ENCODE assay signal across 9 cellular contexts in genomic region chr20:36932067-36932466, GRCh38. TPM values are rescaled to one million over a fixed set of nuclear protein-coding genes. Genes with fewer than 3 reads are reported as not detected.
A peak's percentile ranks its signal among the peaks of the same experiment; 100 is the strongest.
DNase-seq lines count a peak whose midpoint lies in the region; ATAC-seq and TF ChIP-seq lines count a peak whose summit lies in the region.
"Not testable (repeated sequence)": the region's sequence is repeated elsewhere in the genome, so short reads cannot be mapped to it uniquely, and the experiment has no call there.
"Had no signal": no experiment of that assay in that cellular context is flagged by ENCODE, and none has a peak within 500 bp of the region (broad histone marks: within the 10 kb centered on the region; RNA-seq: fewer than 3 reads in every experiment).

No MANE protein-coding gene starts in this region.

- TF ChIP-seq CTCF in CD8-positive, alpha-beta T cell (IDR thresholded peaks at IDR 0.05) = not testable (repeated sequence)

- peaks cover 59% of the 10 kb centered on the region for H3K4me1 ChIP-seq in CD8-positive, alpha-beta T cell (ENCODE audit: insufficient read depth, low read length)
- peaks cover 41 to 57% of the 10 kb centered on the region in 2 donors for H3K4me1 ChIP-seq in naive thymus-derived CD4-positive, alpha-beta T cell (ENCODE audit: control insufficient read depth in 2 of 2, insufficient read depth in 2 of 2, low read length in 2 of 2)
- H3K4me1 ChIP-seq in urinary bladder (ENCODE audit: insufficient read depth) = not testable (repeated sequence)

- not testable (repeated sequence) for H3K27ac ChIP-seq in CD8-positive, alpha-beta T cell (ENCODE audit: low read depth, low read length)
- H3K27ac ChIP-seq in naive thymus-derived CD4-positive, alpha-beta T cell (ENCODE audit: low read depth, low read length) = peak overlapping the region; percentile 35
- peak overlapping the region; percentile 5 for H3K27ac ChIP-seq in urinary bladder (ENCODE audit: low read depth)

- peak overlapping the region; percentile 83 for H3K27ac Mint-ChIP-seq in CD8-positive, alpha-beta T cell
- peak overlapping the region; percentile 72 for H3K27ac Mint-ChIP-seq in activated CD4-positive, alpha-beta T cell treated with anti-CD3 and anti-CD28 coated beads, Interleukin-2, amount 10 ng/mL, durations not matched to agents 24 days and 14 days
- peak overlapping the region; percentile 57 for H3K27ac Mint-ChIP-seq in activated T-cell treated with anti-CD3 and anti-CD28 coated beads, Interleukin-2, amount 50 U/mL, for 72 hours
- peak overlapping the region; percentile 88 for H3K27ac Mint-ChIP-seq in activated naive CD8-positive, alpha-beta T cell
- peak overlapping the region; percentile 71 to 99 (median 96) for H3K27ac Mint-ChIP-seq in naive thymus-derived CD4-positive, alpha-beta T cell
- peak overlapping the region; percentile 29 for H3K27ac Mint-ChIP-seq in stimulated activated effector memory CD8-positive, alpha-beta T cell treated with anti-CD3 and anti-CD28 coated beads, Interleukin-12 subunit alpha, Interleukin-12 subunit beta, amount 100 ng/mL, for 72 hours

- H3K9me3 Mint-ChIP-seq in CD8-positive, alpha-beta T cell; activated CD4-positive, alpha-beta T cell treated with anti-CD3 and anti-CD28 coated beads, Interleukin-2, amount 10 ng/mL, durations not matched to agents 24 days and 14 days; activated T-cell treated with anti-CD3 and anti-CD28 coated beads, Interleukin-2, amount 50 U/mL, for 72 hours; activated naive CD8-positive, alpha-beta T cell (ENCODE audit: low read depth); naive thymus-derived CD4-positive, alpha-beta T cell; stimulated activated effector memory CD8-positive, alpha-beta T cell treated with anti-CD3 and anti-CD28 coated beads, Interleukin-12 subunit alpha, Interleukin-12 subunit beta, amount 100 ng/mL, for 72 hours: not testable (repeated sequence)

- WGBS in urinary bladder = 85% methylated on average over 12 of the region's 12 CpGs

- H3K36me3 Mint-ChIP-seq in CD8-positive, alpha-beta T cell = peaks cover 82% of the 10 kb centered on the region
- peaks cover 70% of the 10 kb centered on the region for H3K36me3 Mint-ChIP-seq in activated CD4-positive, alpha-beta T cell treated with anti-CD3 and anti-CD28 coated beads, Interleukin-2, amount 10 ng/mL, durations not matched to agents 24 days and 14 days (ENCODE audit: low read depth)
- peaks cover 10 to 34% of the 10 kb centered on the region in 2 donors for H3K36me3 Mint-ChIP-seq in activated T-cell treated with anti-CD3 and anti-CD28 coated beads, Interleukin-2, amount 50 U/mL, for 72 hours (ENCODE audit: insufficient read depth in 2 of 2)
- not testable (repeated sequence) for H3K36me3 Mint-ChIP-seq in activated naive CD8-positive, alpha-beta T cell
- peaks cover 0 to 66% (median 40%) of the 10 kb centered on the region in 5 donors for H3K36me3 Mint-ChIP-seq in naive thymus-derived CD4-positive, alpha-beta T cell
- peaks cover 100% of the 10 kb centered on the region for H3K36me3 Mint-ChIP-seq in stimulated activated effector memory CD8-positive, alpha-beta T cell treated with anti-CD3 and anti-CD28 coated beads, Interleukin-12 subunit alpha, Interleukin-12 subunit beta, amount 100 ng/mL, for 72 hours

- intact Hi-C loops in CD8-positive, alpha-beta T cell (cut with DNase I, micrococcal nuclease) = loop anchor here in 1 of 2 experiments (5.0 to 10.0 kb wide), 2 partner anchors 35 to 153 kb away; no protein-coding TSS in a partner anchor
- intact Hi-C loops in activated CD4-positive, alpha-beta T cell treated with anti-CD3 and anti-CD28 coated beads, Interleukin-2, amount 10 ng/mL, durations not matched to agents 24 days and 14 days (cut with micrococcal nuclease); left cardiac atrium (cut with DNase I): not testable (repeated sequence)
- intact Hi-C loops in naive thymus-derived CD4-positive, alpha-beta T cell (cut with micrococcal nuclease) = loop anchor here (5.0 kb wide), 2 partner anchors 245 to 1200 kb away; partner anchors contain the start of genes MROH8 (in 1 of the 2) and RPN2 (in 1 of the 2)

- H3K9me3 ChIP-seq in CD8-positive, alpha-beta T cell (ENCODE audit: low read length); naive thymus-derived CD4-positive, alpha-beta T cell (ENCODE audit: control insufficient read depth in 2 of 3, low read length in 3 of 3): not testable (repeated sequence)

- H3K27me3 Mint-ChIP-seq in CD8-positive, alpha-beta T cell (ENCODE audit: low read depth); activated CD4-positive, alpha-beta T cell treated with anti-CD3 and anti-CD28 coated beads, Interleukin-2, amount 10 ng/mL, durations not matched to agents 24 days and 14 days; activated T-cell treated with anti-CD3 and anti-CD28 coated beads, Interleukin-2, amount 50 U/mL, for 72 hours (ENCODE audit: low read depth); activated naive CD8-positive, alpha-beta T cell; naive thymus-derived CD4-positive, alpha-beta T cell: not testable (repeated sequence)

- CTCF ChIA-PET in CD8-positive, alpha-beta T cell (lab: Charles Lee) = interaction anchor here (0.6 to 1.1 kb wide), 4 partner anchors 10 to 53 kb away, joined by 3 read pairs; no protein-coding TSS in a partner anchor
- CTCF ChIA-PET in naive thymus-derived CD4-positive, alpha-beta T cell (lab: Charles Lee) = not testable (repeated sequence)

- peaks cover 58% of the 10 kb centered on the region for H3K36me3 ChIP-seq in CD8-positive, alpha-beta T cell (ENCODE audit: insufficient read depth, low read length)
- H3K36me3 ChIP-seq in naive thymus-derived CD4-positive, alpha-beta T cell (ENCODE audit: control insufficient read depth in 2 of 3, insufficient read depth in 3 of 3, low read length in 3 of 3) = peaks cover 37 to 69% (median 45%) of the 10 kb centered on the region in 3 experiments
- H3K36me3 ChIP-seq in urinary bladder (ENCODE audit: insufficient read depth) = not testable (repeated sequence)

- H3K4me1 Mint-ChIP-seq in CD8-positive, alpha-beta T cell (ENCODE audit: low read depth) = peaks cover 48% of the 10 kb centered on the region
- peaks cover 31% of the 10 kb centered on the region for H3K4me1 Mint-ChIP-seq in activated CD4-positive, alpha-beta T cell treated with anti-CD3 and anti-CD28 coated beads, Interleukin-2, amount 10 ng/mL, durations not matched to agents 24 days and 14 days
- peaks cover 39% of the 10 kb centered on the region for H3K4me1 Mint-ChIP-seq in activated T-cell treated with anti-CD3 and anti-CD28 coated beads, Interleukin-2, amount 50 U/mL, for 72 hours (ENCODE audit: low read depth)
- H3K4me1 Mint-ChIP-seq in activated naive CD8-positive, alpha-beta T cell (ENCODE audit: low read depth) = peaks cover 60% of the 10 kb centered on the region
- peaks cover 14 to 81% (median 57%) of the 10 kb centered on the region in 7 donors for H3K4me1 Mint-ChIP-seq in naive thymus-derived CD4-positive, alpha-beta T cell
- H3K4me1 Mint-ChIP-seq in stimulated activated effector memory CD8-positive, alpha-beta T cell treated with anti-CD3 and anti-CD28 coated beads, Interleukin-12 subunit alpha, Interleukin-12 subunit beta, amount 100 ng/mL, for 72 hours = peaks cover 39% of the 10 kb centered on the region

- peak in 1 of 7 experiments; percentile 40 for DNase-seq in CD8-positive, alpha-beta T cell
- not testable (repeated sequence) for DNase-seq in activated CD4-positive, alpha-beta T cell treated with anti-CD3 and anti-CD28 coated beads, Interleukin-2, amount 10 ng/mL, durations not matched to agents 24 days and 14 days; activated T-cell treated with anti-CD3 and anti-CD28 coated beads, Interleukin-2, amount 50 U/mL, for 72 hours; naive thymus-derived CD4-positive, alpha-beta T cell; stimulated activated effector memory CD8-positive, alpha-beta T cell treated with anti-CD3 and anti-CD28 coated beads, Interleukin-12 subunit alpha, Interleukin-12 subunit beta, amount 100 ng/mL, for 72 hours (ENCODE audit: low spot score in 2 of 2)
- DNase-seq in left cardiac atrium = peak; percentile 39

- H3K4me3 ChIP-seq in CD8-positive, alpha-beta T cell (ENCODE audit: low read depth, low read length); naive thymus-derived CD4-positive, alpha-beta T cell (ENCODE audit: low read length); urinary bladder (ENCODE audit: low read depth, low read length): not testable (repeated sequence)

- POLR2A ChIA-PET in CD8-positive, alpha-beta T cell (lab: Charles Lee) = interaction anchor here (2.2 kb wide), 1 partner anchor 12 kb away, joined by 6 read pairs; no protein-coding TSS in a partner anchor
- POLR2A ChIA-PET in naive thymus-derived CD4-positive, alpha-beta T cell (lab: Charles Lee) = interaction anchor here (0.7 to 4.6 kb wide), 5 partner anchors 10 to 83 kb away, joined by 3 to 37 read pairs (median 9); no protein-coding TSS in a partner anchor

- ATAC-seq in CD8-positive, alpha-beta T cell; activated T-cell treated with anti-CD3 and anti-CD28 coated beads, Interleukin-2, amount 50 U/mL, for 72 hours (replicated peaks in 1 of 2); left cardiac atrium; naive thymus-derived CD4-positive, alpha-beta T cell; stimulated activated effector memory CD8-positive, alpha-beta T cell treated with anti-CD3 and anti-CD28 coated beads, Interleukin-12 subunit alpha, Interleukin-12 subunit beta, amount 100 ng/mL, for 72 hours: not testable (repeated sequence)

- H3K27me3 ChIP-seq in CD8-positive, alpha-beta T cell (ENCODE audit: insufficient read depth, low read length); naive thymus-derived CD4-positive, alpha-beta T cell (ENCODE audit: control insufficient read depth in 2 of 2, insufficient read depth in 2 of 2, low read length in 2 of 2): not testable (repeated sequence)

- H3K4me3 Mint-ChIP-seq in CD8-positive, alpha-beta T cell; activated CD4-positive, alpha-beta T cell treated with anti-CD3 and anti-CD28 coated beads, Interleukin-2, amount 10 ng/mL, durations not matched to agents 24 days and 14 days; activated T-cell treated with anti-CD3 and anti-CD28 coated beads, Interleukin-2, amount 50 U/mL, for 72 hours; activated naive CD8-positive, alpha-beta T cell; stimulated activated effector memory CD8-positive, alpha-beta T cell treated with anti-CD3 and anti-CD28 coated beads, Interleukin-12 subunit alpha, Interleukin-12 subunit beta, amount 100 ng/mL, for 72 hours: not testable (repeated sequence)
- peak overlapping the region in 7 of 10 donors; percentile 33 to 87 (median 62) for H3K4me3 Mint-ChIP-seq in naive thymus-derived CD4-positive, alpha-beta T cell

RNA-seq across cellular contexts. Expression of gene SAMHD1, which starts 19.4 kb away (rescaled TPM):
- total RNA-seq in CD8-positive, alpha-beta T cell = 10 to 100 TPM; 74.6 to 78.2 TPM
- 51.6 TPM in 2 replicates for total RNA-seq in activated CD4-positive, alpha-beta T cell treated with anti-CD3 and anti-CD28 coated beads, Interleukin-2, amount 10 ng/mL, durations not matched to agents 24 days and 14 days
- 10 to 100 TPM; 33.2 to 49.2 TPM for total RNA-seq in activated T-cell treated with anti-CD3 and anti-CD28 coated beads, Interleukin-2, amount 50 U/mL, for 72 hours
- total RNA-seq in left cardiac atrium = 100 to 1,000 TPM; 110 to 113 TPM
- total RNA-seq in naive thymus-derived CD4-positive, alpha-beta T cell = 100 to 1,000 TPM; 271 to 393 (median 338) TPM
- 100 to 1,000 TPM; 231 to 258 TPM for polyA plus RNA-seq in naive thymus-derived CD4-positive, alpha-beta T cell
- total RNA-seq in urinary bladder = 145 TPM
- polyA plus RNA-seq in urinary bladder = 146 TPM

RNA-seq across cellular contexts. Expression of gene TLDC2, which starts 56.1 kb away (rescaled TPM):
- not detected for total RNA-seq in CD8-positive, alpha-beta T cell
- not detected in 2 replicates for total RNA-seq in activated CD4-positive, alpha-beta T cell treated with anti-CD3 and anti-CD28 coated beads, Interleukin-2, amount 10 ng/mL, durations not matched to agents 24 days and 14 days
- not detected for total RNA-seq in activated T-cell treated with anti-CD3 and anti-CD28 coated beads, Interleukin-2, amount 50 U/mL, for 72 hours
- total RNA-seq in left cardiac atrium (under 1 TPM in 1 of 2 donors, not detected in 1; 0.18 TPM), urinary bladder (1.6 TPM)
- total RNA-seq in naive thymus-derived CD4-positive, alpha-beta T cell = under 1 TPM in 2 of 5 experiments, not detected in 3; 0.42 to 0.49 TPM
- under 1 TPM; 0.37 to 0.38 TPM for polyA plus RNA-seq in naive thymus-derived CD4-positive, alpha-beta T cell
- polyA plus RNA-seq in urinary bladder = 0.33 TPM
- total RNA-seq: NCI-H460 had no signal

Comparison
In these comparisons a context has a peak if more than half of its experiments do, and no peak if none do; other contexts are left out.
1. H3K27ac Mint-ChIP-seq: peak in every context shown above with its lines; median percentile 96 in naive thymus-derived CD4-positive, alpha-beta T cell; 88 in activated naive CD8-positive, alpha-beta T cell; 83 in CD8-positive, alpha-beta T cell; 72 in activated CD4-positive, alpha-beta T cell treated with anti-CD3 and anti-CD28 coated beads, Interleukin-2, amount 10 ng/mL, durations not matched to agents 24 days and 14 days; 57 in activated T-cell treated with anti-CD3 and anti-CD28 coated beads, Interleukin-2, amount 50 U/mL, for 72 hours; 29 in stimulated activated effector memory CD8-positive, alpha-beta T cell treated with anti-CD3 and anti-CD28 coated beads, Interleukin-12 subunit alpha, Interleukin-12 subunit beta, amount 100 ng/mL, for 72 hours.